Comparison of ENCODE assay signal across 8 cellular contexts in genomic region chr1:23801338-23801748, GRCh38. TPM values are rescaled to one million over a fixed set of nuclear protein-coding genes. Genes with fewer than 3 reads are reported as not detected.
A peak's percentile ranks its signal among the peaks of the same experiment; 100 is the strongest.
DNase-seq lines count a peak whose midpoint lies in the region; ATAC-seq and TF ChIP-seq lines count a peak whose summit lies in the region.

No MANE protein-coding gene starts in this region.

- H3K27me3 ChIP-seq in HUES6 (ENCODE audit: control insufficient read depth, insufficient read depth, low read length) (peaks cover 8% of the 10 kb centered on the region; the same call in 1 of the 2 replicates), mammary epithelial cell (ENCODE audit: insufficient read depth, low read length) (no peaks in the 10 kb centered on the region), mucosa of rectum (ENCODE audit: control insufficient read depth in 2 of 2, insufficient read depth in 2 of 2, low read length in 2 of 2) (no peaks in the 10 kb centered on the region)

- intact Hi-C loops in mammary epithelial cell (cut with micrococcal nuclease) = loop anchor here (2.0 to 10.0 kb wide), 2 partner anchors 63 to 313 kb away; partner anchors contain the start of gene MYOM3

- peak overlapping the region; percentile 52 for H3K9ac ChIP-seq in HUES6 (ENCODE audit: low read length)
- H3K9ac ChIP-seq in mammary epithelial cell (ENCODE audit: insufficient read depth, low read length) = peak overlapping the region; percentile 31
- peak overlapping the region; percentile 87 to 98 for H3K9ac ChIP-seq in mucosa of rectum (ENCODE audit: low read depth in 1 of 2, low read length in 2 of 2)

- in situ Hi-C loops in mammary epithelial cell (cut with MboI; ENCODE audit: low sequenced_read_pairs in 2 of 2) = loop anchor here in 1 of 2 donors (10.0 kb wide), 1 partner anchor 113 kb away; the partner anchor contains the start of gene CNR2

- peak overlapping the region; percentile 91 for H3K4me3 ChIP-seq in AG10803 (ENCODE audit: low read length)
- H3K4me3 ChIP-seq in HUES6 (ENCODE audit: low read depth, low read length) = peak overlapping the region; percentile 74
- peak overlapping the region; percentile 72 to 89 (median 77) for H3K4me3 ChIP-seq in mammary epithelial cell (replicated peaks in 1 of 3; ENCODE audit: insufficient read depth in 1 of 3, low read depth in 2 of 3, low read length in 3 of 3)
- H3K4me3 ChIP-seq in mucosa of rectum (ENCODE audit: low read length in 2 of 2) = peak overlapping the region; percentile 68 to 88

- peaks cover 7% of the 10 kb centered on the region for H3K4me1 ChIP-seq in HUES6 (ENCODE audit: control insufficient read depth, insufficient read depth, low read length)
- H3K4me1 ChIP-seq in mammary epithelial cell (ENCODE audit: insufficient read depth, low read length) = peaks cover 21% of the 10 kb centered on the region
- H3K4me1 ChIP-seq in mucosa of rectum (ENCODE audit: control insufficient read depth in 2 of 2, insufficient read depth in 2 of 2, low read length in 2 of 2) = peaks cover 27 to 42% of the 10 kb centered on the region in 2 donors

- H2AFZ ChIP-seq in mammary epithelial cell (ENCODE audit: low read depth, low read length) = peak overlapping the region; percentile 83

- H3K27ac ChIP-seq in HUES6 (ENCODE audit: low read depth, low read length) (no peak overlapping the region), mammary epithelial cell (ENCODE audit: insufficient read depth, low read depth, low read length) (peak overlapping the region; percentile 35), mucosa of rectum (ENCODE audit: low read depth in 2 of 2, low read length in 2 of 2) (peak overlapping the region; percentile 96 to 99)

- H3K4me2 ChIP-seq in mammary epithelial cell (ENCODE audit: insufficient read depth, low read depth, low read length) = peak overlapping the region; percentile 94

- no peak for ATAC-seq in HG03469 (IDR thresholded peaks at IDR 0.05; ENCODE audit: unreplicated experiment)
- ATAC-seq in HG02840 (IDR thresholded peaks at IDR 0.05; ENCODE audit: low FRiP score, unreplicated experiment) = no peak

- dilution Hi-C loops in mammary epithelial cell (cut with HindIII; ENCODE audit: low sequenced_read_pairs) = no loop called here

- no peaks in the 10 kb centered on the region for H3K9me3 ChIP-seq in HUES6 (ENCODE audit: control insufficient read depth, insufficient read depth, low read depth, low read length)
- no peaks in the 10 kb centered on the region for H3K9me3 ChIP-seq in mammary epithelial cell (replicated peaks; ENCODE audit: insufficient read depth, low read length)
- no peaks in the 10 kb centered on the region for H3K9me3 ChIP-seq in mucosa of rectum (ENCODE audit: control insufficient read depth in 2 of 2, low read length in 2 of 2)

- DNase-seq in AG10803 (ENCODE audit: low read depth) = no peak
- DNase-seq in mammary epithelial cell = no peak
- no peak for DNase-seq in GM20000 (ENCODE audit: low spot score)
- no peak for DNase-seq in HCEC 1CT

- TF ChIP-seq CTCF in AG10803 (conservative IDR thresholded peaks at IDR 0.05; ENCODE audit: low read length) = no peak
- TF ChIP-seq CTCF in mammary epithelial cell (conservative IDR thresholded peaks at IDR 0.05 in 1 of 2, IDR thresholded peaks at IDR 0.05 in 1 of 2; ENCODE audit: extremely low read depth in 1 of 2, insufficient read depth in 1 of 2, low read depth in 1 of 2, low read length in 2 of 2) = no peak
- no peak for TF ChIP-seq CTCF in GM20000 (IDR thresholded peaks at IDR 0.05; ENCODE audit: extremely low read depth, missing control alignments)

- H3K36me3 ChIP-seq in HUES6 (ENCODE audit: control insufficient read depth, insufficient read depth, low read length) = peaks cover 27% of the 10 kb centered on the region
- H3K36me3 ChIP-seq in mammary epithelial cell (ENCODE audit: insufficient read depth, low read length) = peaks cover 7% of the 10 kb centered on the region
- H3K36me3 ChIP-seq in mucosa of rectum (ENCODE audit: control insufficient read depth in 2 of 2, insufficient read depth in 2 of 2, low read length in 2 of 2) = peaks cover 19 to 20% of the 10 kb centered on the region in 2 donors

- H3K79me2 ChIP-seq in mammary epithelial cell (ENCODE audit: insufficient read depth, low read length) = peaks cover 27% of the 10 kb centered on the region

- BruUV-seq in mammary epithelial cell (replicated peaks; lab: Mats Ljungman, UMichigan) = no TSS peak

- no peaks in the 10 kb centered on the region for H4K20me1 ChIP-seq in mammary epithelial cell (ENCODE audit: insufficient read depth, low read length)

- CTCF ChIA-PET in mammary epithelial cell (lab: Charles Lee; ENCODE audit: low non-redundant PET) = interaction anchor here (0.6 kb wide), 1 partner anchor 137 kb away, joined by 4 read pairs; no protein-coding TSS in a partner anchor

- WGBS in mammary epithelial cell (ENCODE audit: low coverage, missing lambda C conversion rate) = 14% methylated on average over 19 of the region's 19 CpGs

RNA-seq across cellular contexts. Expression of gene GALE, which starts 0.8 kb away (rescaled TPM):
- 10 to 100 TPM; 24.2 to 84.5 TPM for total RNA-seq in mammary epithelial cell
- 98.7 TPM for polyA plus RNA-seq in mammary epithelial cell
- polyA minus RNA-seq in mammary epithelial cell = 64.5 TPM

RNA-seq across cellular contexts. Expression of gene LYPLA2, which starts 10.4 kb away (rescaled TPM):
- total RNA-seq in mammary epithelial cell = 10 to 100 TPM; 81.5 to 89.8 TPM
- 107 TPM for polyA plus RNA-seq in mammary epithelial cell
- 91.3 TPM for polyA minus RNA-seq in mammary epithelial cell

RNA-seq across cellular contexts. Expression of gene PITHD1, which starts 23.1 kb away (rescaled TPM):
- total RNA-seq in mammary epithelial cell = 10 to 100 TPM; 39.7 to 44.0 TPM
- polyA plus RNA-seq in mammary epithelial cell = 45.9 TPM
- polyA minus RNA-seq in mammary epithelial cell = 3.9 TPM

RNA-seq across cellular contexts. Expression of gene HMGCL, which starts 23.9 kb away (rescaled TPM):
- 10 to 100 TPM; 31.5 to 33.0 TPM for total RNA-seq in mammary epithelial cell
- polyA plus RNA-seq in mammary epithelial cell = 25.8 TPM
- polyA minus RNA-seq in mammary epithelial cell = 2.1 TPM

RNA-seq across cellular contexts. Expression of gene ELOA, which starts 58.1 kb away (rescaled TPM):
- total RNA-seq in mammary epithelial cell = 10 to 100 TPM; 38.0 to 59.9 TPM
- polyA plus RNA-seq in mammary epithelial cell = 37.0 TPM
- polyA minus RNA-seq in mammary epithelial cell = 65.2 TPM

Comparison
In these comparisons a context has a peak if more than half of its experiments do, and no peak if none do; other contexts are left out.
1. H3K9ac ChIP-seq: peak in every context shown above with its lines; median percentile 92 in mucosa of rectum; 52 in HUES6; 31 in mammary epithelial cell.